ENCODE assay signal across 7 cellular contexts in genomic region chr7:111855161-111855841, GRCh38.
DNase-seq lines count a peak whose midpoint lies in the region; ATAC-seq and TF ChIP-seq lines count a peak whose summit lies in the region.

No MANE protein-coding gene starts in this region.

- peak; percentile 67 for TF ChIP-seq CTCF in IMR-90 (conservative IDR thresholded peaks at IDR 0.05; ENCODE audit: low read depth, low read length)
- peak; percentile 61 for TF ChIP-seq CTCF in SU-DHL-6 (IDR thresholded peaks at IDR 0.05; ENCODE audit: insufficient read depth, low read length, poor library complexity, severe bottlenecking)
- peak in 10 of 12 donors; percentile 9 to 60 (median 36) for TF ChIP-seq CTCF in heart left ventricle (IDR thresholded peaks at IDR 0.05)

- intact Hi-C loops in IMR-90 (cut with micrococcal nuclease): loop anchor here (1.0 to 2.0 kb wide), 5 partner anchors 92 to 556 kb away; no protein-coding TSS in a partner anchor
- intact Hi-C loops in heart left ventricle (cut with DNase I): loop anchor here in 6 of 10 donors (2.0 to 10.0 kb wide), 6 partner anchors 93 to 552 kb away; no protein-coding TSS in a partner anchor

- WGBS in IMR-90 (ENCODE audit: extremely low coverage in 2 of 2, insufficient read length in 1 of 2), 2 experiments: 22% methylated on average over 1 of the region's 4 CpGs; no CpG with 5 or more reads in 1 of the 2 experiments
- 57 to 70% (median 69%) methylated on average over 4 of the region's 4 CpGs for WGBS in heart left ventricle, 4 donors

- no peak overlapping the region for H4K5ac ChIP-seq in IMR-90 (ENCODE audit: low read depth, low read length)

- no peaks in the 10 kb centered on the region for H4K20me1 ChIP-seq in IMR-90 (ENCODE audit: insufficient read depth, low read length)
- no peaks in the 10 kb centered on the region for H4K20me1 ChIP-seq in SU-DHL-6 (ENCODE audit: low read depth, low read length)

- no peak overlapping the region for H2BK20ac ChIP-seq in IMR-90 (ENCODE audit: low read depth, low read length)

- H3K23ac ChIP-seq in IMR-90 (ENCODE audit: low read depth, low read length): no peak overlapping the region

- H2AK5ac ChIP-seq in IMR-90 (ENCODE audit: low read depth, low read length): no peak overlapping the region

- H4K8ac ChIP-seq in IMR-90 (ENCODE audit: low read depth in 2 of 2, low read length in 2 of 2): no peak overlapping the region

- no peak overlapping the region for H3K18ac ChIP-seq in IMR-90 (ENCODE audit: low read depth, low read length)

- no peaks in the 10 kb centered on the region for H3K9me2 ChIP-seq in SU-DHL-6 (replicated peaks; ENCODE audit: insufficient read depth, low read length)

- no peak overlapping the region for H2BK120ac ChIP-seq in IMR-90 (ENCODE audit: low read depth, low read length)

- H3K4me1 Mint-ChIP-seq in naive thymus-derived CD8-positive, alpha-beta T cell: peaks cover 0 to 4% (median 2%) of the 10 kb centered on the region in 4 donors

- POLR2A ChIA-PET in IMR-90 (lab: Charles Lee; ENCODE audit: unreplicated experiment): no interaction called here
- POLR2A ChIA-PET in naive thymus-derived CD8-positive, alpha-beta T cell (lab: Charles Lee): no interaction called here

- no TSS peak for BruUV-seq in IMR-90 (replicated peaks; lab: Mats Ljungman, UMichigan)

- H2BK5ac ChIP-seq in IMR-90 (ENCODE audit: low read depth, low read length, poor library complexity, severe bottlenecking): no peak overlapping the region

- H3K4me2 ChIP-seq in IMR-90 (ENCODE audit: low read depth, low read length) (no peak overlapping the region), SU-DHL-6 (ENCODE audit: low read depth, low read length, poor library complexity, severe bottlenecking) (no peak overlapping the region)

- no peak overlapping the region for H3K4ac ChIP-seq in IMR-90 (ENCODE audit: low read depth, low read length)

- H3K79me1 ChIP-seq in IMR-90 (ENCODE audit: low read depth in 1 of 2, low read length in 2 of 2): no peaks in the 10 kb centered on the region

- H3K9me1 ChIP-seq in IMR-90 (ENCODE audit: insufficient read depth, low read length): no peaks in the 10 kb centered on the region; the same call in 1 of the 2 replicates

- H3K27me3 ChIP-seq in IMR-90 (ENCODE audit: control insufficient read depth, insufficient read depth, low read length): no peaks in the 10 kb centered on the region
- no peaks in the 10 kb centered on the region for H3K27me3 ChIP-seq in SU-DHL-6 (ENCODE audit: low read length)
- H3K27me3 ChIP-seq in heart left ventricle: no peaks in the 10 kb centered on the region

- TF ChIP-seq RAD21 in IMR-90 (IDR thresholded peaks at IDR 0.05; ENCODE audit: low read length): peak; percentile 68

- no peak overlapping the region for H3K27ac Mint-ChIP-seq in naive thymus-derived CD8-positive, alpha-beta T cell

- H3K9me3 ChIP-seq in IMR-90 (ENCODE audit: control insufficient read depth, insufficient read depth, low read length) (0 out of 2 replicates have a peak, but pooled peaks cover under 1% of the 10 kb centered on the region), SU-DHL-6 (ENCODE audit: insufficient read depth, low read length) (peaks cover under 1% of the 10 kb centered on the region; the same call in 1 of the 2 replicates), heart left ventricle (no peaks in the 10 kb centered on the region)

- H3K79me2 ChIP-seq in SU-DHL-6 (ENCODE audit: insufficient read depth, low read length): no peaks in the 10 kb centered on the region

- in situ Hi-C loops in IMR-90 (cut with MboI; ENCODE audit: low sequenced_read_pairs): no loop called here

- H3K9me3 Mint-ChIP-seq in naive thymus-derived CD8-positive, alpha-beta T cell: peaks cover 0 to 6% (median 3%) of the 10 kb centered on the region in 9 donors

- H3K36me3 Mint-ChIP-seq in naive thymus-derived CD8-positive, alpha-beta T cell: peaks cover 0 to 5% (median 0%) of the 10 kb centered on the region in 3 donors

- H2AK9ac ChIP-seq in IMR-90 (replicated peaks; ENCODE audit: low read depth, low read length, poor library complexity): no peak overlapping the region

- no peak overlapping the region for H3K14ac ChIP-seq in IMR-90 (replicated peaks; ENCODE audit: low read depth, low read length)

- H3K56ac ChIP-seq in IMR-90 (ENCODE audit: extremely low read depth, insufficient read depth, low read length): no peak overlapping the region

- no peak overlapping the region for H3K4me3 Mint-ChIP-seq in naive thymus-derived CD8-positive, alpha-beta T cell

- no peak overlapping the region for H3K4me3 ChIP-seq in IMR-90 (ENCODE audit: insufficient read depth, low read depth, low read length)
- H3K4me3 ChIP-seq in SU-DHL-6 (ENCODE audit: insufficient read depth, low read length, poor library complexity, severe bottlenecking): no peak overlapping the region
- H3K4me3 ChIP-seq in heart left ventricle: no peak overlapping the region

- H2AFZ ChIP-seq in IMR-90 (replicated peaks; ENCODE audit: low read length, poor library complexity) (peak overlapping the region; percentile 73), SU-DHL-6 (ENCODE audit: low read depth, low read length, severe bottlenecking) (no peak overlapping the region)

- H3K27me3 Mint-ChIP-seq in naive thymus-derived CD8-positive, alpha-beta T cell: peaks cover 2 to 21% (median 7%) of the 10 kb centered on the region in 5 donors

- CTCF ChIA-PET in IMR-90 (lab: Yijun Ruan, JAX): interaction anchor here (0.6 to 2.5 kb wide), 21 partner anchors 9 to 129 kb away, joined by 3 to 17 read pairs (median 3); no protein-coding TSS in a partner anchor

- H4K91ac ChIP-seq in IMR-90 (ENCODE audit: insufficient read depth, low read depth, low read length): no peak overlapping the region

- H3K36me3 ChIP-seq in IMR-90 (ENCODE audit: control insufficient read depth, insufficient read depth, low read length) (peaks cover 2% of the 10 kb centered on the region; the same call in 1 of the 2 replicates), SU-DHL-6 (ENCODE audit: low read length) (no peaks in the 10 kb centered on the region), heart left ventricle (peaks cover 0 to 12% (median 6%) of the 10 kb centered on the region in 9 donors)

- ATAC-seq in GM21381 (IDR thresholded peaks at IDR 0.05; ENCODE audit: unreplicated experiment) (peak; percentile 83), IMR-90 (ENCODE audit: low read depth) (peak; percentile 97), heart left ventricle (peak; percentile 55 to 85 (median 78))
- ATAC-seq in naive thymus-derived CD8-positive, alpha-beta T cell: no peak

- H3K9ac ChIP-seq in IMR-90 (ENCODE audit: low read depth, low read length): no peak overlapping the region
- H3K9ac ChIP-seq in SU-DHL-6 (ENCODE audit: low read length): no peak overlapping the region

- no peak overlapping the region for H2BK15ac ChIP-seq in IMR-90 (ENCODE audit: low read depth, low read length)

- dilution Hi-C loops in IMR-90 (cut with HindIII; ENCODE audit: low sequenced_read_pairs, unreplicated experiment): no loop called here

- DNase-seq in GM04504 (ENCODE audit: low read depth): peak; percentile 69
- DNase-seq in IMR-90: peak; percentile 79
- DNase-seq in heart left ventricle: peak in 1 of 5 donors; percentile 41
- peak; percentile 58 for DNase-seq in smooth muscle cell of the brain vasculature (ENCODE audit: low read depth, low spot score)
- DNase-seq in naive thymus-derived CD8-positive, alpha-beta T cell: no peak

- H3F3A ChIP-seq in SU-DHL-6 (ENCODE audit: insufficient read depth): no peaks in the 10 kb centered on the region

- TF ChIP-seq POLR2A in IMR-90 (IDR thresholded peaks at IDR 0.05; ENCODE audit: low read depth, low read length) (no peak), heart left ventricle (IDR thresholded peaks at IDR 0.05) (no peak)

- H3K27ac ChIP-seq in IMR-90 (ENCODE audit: insufficient read depth, low read length): no peak overlapping the region
- no peak overlapping the region for H3K27ac ChIP-seq in SU-DHL-6 (ENCODE audit: low read depth, low read length)
- H3K27ac ChIP-seq in heart left ventricle: no peak overlapping the region

- H3K4me1 ChIP-seq in IMR-90 (ENCODE audit: control insufficient read depth, insufficient read depth, low read length) (no peaks in the 10 kb centered on the region), heart left ventricle (peaks cover 0 to 5% (median 0%) of the 10 kb centered on the region in 12 donors)

TF ChIP-seq in IMR-90, 13 proteins besides CTCF, POLR2A, EP300 and RAD21:
- TF ChIP-seq CHD1 (IDR thresholded peaks at IDR 0.05; ENCODE audit: low read depth, low read length) (no peak), MAFK (IDR thresholded peaks at IDR 0.05; ENCODE audit: low read depth, low read length) (no peak), SMC3 (IDR thresholded peaks at IDR 0.05; ENCODE audit: low read depth, low read length) (peak; percentile 58), NFE2L2 (IDR thresholded peaks at IDR 0.05; ENCODE audit: low read depth, low read length) (no peak), RCOR1 (IDR thresholded peaks at IDR 0.05; ENCODE audit: insufficient replicate concordance, low read length) (no peak), CEBPB (IDR thresholded peaks at IDR 0.05; ENCODE audit: low read depth, low read length) (no peak), USF2 (IDR thresholded peaks at IDR 0.05; ENCODE audit: low read depth, low read length) (peak; percentile 75), MXI1 (IDR thresholded peaks at IDR 0.05; ENCODE audit: borderline replicate concordance, low read depth, low read length) (no peak), BHLHE40 (IDR thresholded peaks at IDR 0.05; ENCODE audit: low read depth, low read length) (peak; percentile 96), MAZ (IDR thresholded peaks at IDR 0.05; ENCODE audit: borderline replicate concordance, low read depth, low read length) (no peak), RFX5 (IDR thresholded peaks at IDR 0.05; ENCODE audit: low read depth, low read length) (no peak), FOS (IDR thresholded peaks at IDR 0.05; ENCODE audit: low read depth, low read length) (no peak), ELK1 (IDR thresholded peaks at IDR 0.05; ENCODE audit: borderline replicate concordance, low read depth, low read length) (no peak)

Comparison
In these comparisons a context has a peak if more than half of its experiments do, and no peak if none do; other contexts are left out.
1. DNase-seq: peak in GM04504 (single experiment), IMR-90 (single experiment) and smooth muscle cell of the brain vasculature (single experiment); none in naive thymus-derived CD8-positive, alpha-beta T cell (0 of 10).
2. ATAC-seq: peak in GM21381 (single experiment), IMR-90 (single experiment) and heart left ventricle (4 of 4); none in naive thymus-derived CD8-positive, alpha-beta T cell (0 of 2).
3. Peak in every context shown above with its lines, with median percentiles within 50 percentile points of each other: CTCF ChIP-seq.